In genomic region chr10:77637474-77637985, GRCh38 we compare ENCODE assay signal across 8 cellular contexts. TPM values are rescaled to one million over a fixed set of nuclear protein-coding genes. Genes with fewer than 3 reads are reported as not detected.
DNase-seq lines count a peak whose midpoint lies in the region; ATAC-seq lines count a peak whose summit lies in the region.

Gene KCNMA1 (minus strand): TSS chr10:77637808.

- intact Hi-C loops in sciatic nerve (cut with DNase I) = no loop called here

- peak within 1 kb of the TSS; percentile 9 for H3K9ac ChIP-seq in adipocyte (ENCODE audit: low read length)

- H3K9me3 Mint-ChIP-seq in CD8-positive, alpha-beta memory T cell = no peaks in the 10 kb centered on the region

- no peaks in the 10 kb centered on the region for H3K4me1 ChIP-seq in CD8-positive, alpha-beta memory T cell (ENCODE audit: insufficient read depth, low read length)
- peaks cover 9% of the 10 kb centered on the region for H3K4me1 ChIP-seq in adipocyte (ENCODE audit: control insufficient read depth, insufficient read depth, low read length)

- no peak for DNase-seq in CD8-positive, alpha-beta memory T cell
- DNase-seq in HK-2 (ENCODE audit: unreplicated experiment) = peak; percentile 73
- peak; percentile 70 for DNase-seq in adipocyte (ENCODE audit: low read depth)
- peak in 29 of 51 donors; percentile 16 to 70 (median 38) for DNase-seq in hypothalamus (lab: John Stamatoyannopoulos, UW)
- DNase-seq in sciatic nerve (ENCODE audit: low spot score) = no peak
- no peak for DNase-seq in activated CD4-positive, alpha-beta T cell treated with anti-CD3 and anti-CD28 coated beads for 1 hour

- H3K27me3 Mint-ChIP-seq in CD8-positive, alpha-beta memory T cell = peaks cover 55 to 77% of the 10 kb centered on the region in 2 donors

- H3K4me3 Mint-ChIP-seq in CD8-positive, alpha-beta memory T cell = peak within 1 kb of the TSS; percentile 29 to 80 (median 71)

- H3K27ac Mint-ChIP-seq in CD8-positive, alpha-beta memory T cell = no peak within 1 kb of the TSS

- H3K27me3 ChIP-seq in CD8-positive, alpha-beta memory T cell (ENCODE audit: insufficient read depth, low read length, poor library complexity, severe bottlenecking) = peaks cover 17% of the 10 kb centered on the region
- H3K27me3 ChIP-seq in adipocyte (replicated peaks; ENCODE audit: control insufficient read depth, insufficient read depth, low read length) = peaks cover 5% of the 10 kb centered on the region

- POLR2A ChIA-PET in CD8-positive, alpha-beta memory T cell (lab: Charles Lee) = no interaction called here

- no peak within 1 kb of the TSS for H3K4me3 ChIP-seq in CD8-positive, alpha-beta memory T cell (ENCODE audit: low read length)
- peak within 1 kb of the TSS; percentile 78 for H3K4me3 ChIP-seq in adipocyte (ENCODE audit: low read length)

- no peaks in the 10 kb centered on the region for H3K36me3 Mint-ChIP-seq in CD8-positive, alpha-beta memory T cell

- peaks cover 4 to 23% (median 8%) of the 10 kb centered on the region in 3 donors for H3K4me1 Mint-ChIP-seq in CD8-positive, alpha-beta memory T cell

- ATAC-seq in sciatic nerve (no peak), HG02571 (IDR thresholded peaks at IDR 0.05; ENCODE audit: unreplicated experiment) (no peak), GM18498 (IDR thresholded peaks at IDR 0.05; ENCODE audit: unreplicated experiment) (no peak)

- H3K9me3 ChIP-seq in CD8-positive, alpha-beta memory T cell (ENCODE audit: low read length) = no peaks in the 10 kb centered on the region
- no peaks in the 10 kb centered on the region for H3K9me3 ChIP-seq in adipocyte (ENCODE audit: control insufficient read depth, low read length)

- no peak within 1 kb of the TSS for H3K27ac ChIP-seq in CD8-positive, alpha-beta memory T cell (ENCODE audit: low read depth, low read length)

- H3K36me3 ChIP-seq in CD8-positive, alpha-beta memory T cell (ENCODE audit: insufficient read depth, low read length) = no peaks in the 10 kb centered on the region
- no peaks in the 10 kb centered on the region for H3K36me3 ChIP-seq in adipocyte (ENCODE audit: control insufficient read depth, insufficient read depth, low read length, severe bottlenecking)

- CTCF ChIA-PET in CD8-positive, alpha-beta memory T cell (lab: Charles Lee) = no interaction called here

RNA-seq across cellular contexts. Expression of gene KCNMA1, which starts in this region (rescaled TPM):
- under 1 TPM; 0.20 to 0.31 TPM for total RNA-seq in CD8-positive, alpha-beta memory T cell
- not detected for polyA plus RNA-seq in CD8-positive, alpha-beta memory T cell
- 10.7 TPM for total RNA-seq in sciatic nerve

Comparison
In these comparisons a context has a peak if more than half of its experiments do, and no peak if none do; other contexts are left out.
1. DNase-seq: peak in HK-2 (single experiment), adipocyte (single experiment) and hypothalamus (29 of 51); none in CD8-positive, alpha-beta memory T cell (0 of 5), sciatic nerve (single experiment) and activated CD4-positive, alpha-beta T cell treated with anti-CD3 and anti-CD28 coated beads for 1 hour (single experiment).